8 cellular contexts compared by ENCODE assay signal in the genomic region with DNA sequence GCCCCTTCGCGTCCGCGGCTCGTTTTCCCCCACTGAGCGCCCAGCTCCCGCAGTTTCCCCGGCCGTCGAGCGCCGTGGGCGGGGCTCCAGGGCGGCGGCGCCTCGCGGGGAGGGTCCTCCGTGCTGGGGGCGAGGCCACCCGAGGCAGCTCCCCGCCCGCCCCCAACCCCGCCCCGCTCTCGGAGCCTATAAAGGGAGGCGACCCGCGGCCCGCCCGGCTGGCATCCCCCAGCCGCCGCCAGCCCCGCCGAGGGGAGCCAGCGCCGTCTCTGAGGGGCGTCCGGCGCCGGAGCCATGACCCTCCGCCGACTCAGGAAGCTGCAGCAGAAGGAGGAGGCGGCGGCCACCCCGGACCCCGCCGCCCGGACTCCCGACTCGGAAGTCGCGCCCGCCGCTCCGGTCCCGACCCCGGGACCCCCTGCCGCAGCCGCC. TPM values are rescaled to one million over a fixed set of nuclear protein-coding genes. Genes with fewer than 3 reads are reported as not detected.
DNase-seq lines count a peak whose midpoint lies in the region; ATAC-seq, FAIRE-seq and TF ChIP-seq lines count a peak whose summit lies in the region.

A gene (plus strand): TSS at position 221 of the 432 bp plus-strand sequence. CDS start 74 bp downstream, at position 295.

- H3K27ac ChIP-seq in A549 = peak within 1 kb of the TSS; percentile 48 to 66; a peak in 5 of 6 replicates

- peaks cover 53% of the 10 kb centered on the region for H3K27me3 Mint-ChIP-seq in WTC11 (ENCODE audit: low read depth)

- H3K27me3 ChIP-seq in kidney epithelial cell (ENCODE audit: control insufficient read depth, insufficient read depth, low read length) = peaks cover 22% of the 10 kb centered on the region

- H3K4me2 ChIP-seq in A549 = peak within 1 kb of the TSS; percentile 97

- H3K4me3 Mint-ChIP-seq in WTC11 = peak within 1 kb of the TSS; percentile 88

- peak in 1 of 2 experiments; percentile 50; a peak in 3 of 6 replicates for ATAC-seq in A549
- ATAC-seq in HG03045 (IDR thresholded peaks at IDR 0.05; ENCODE audit: unreplicated experiment) = peak; percentile 31
- ATAC-seq in WTC11 = peak; percentile 3
- no peak for ATAC-seq in HG02884 (IDR thresholded peaks at IDR 0.05; ENCODE audit: unreplicated experiment)
- no peak for ATAC-seq in GM21786 (IDR thresholded peaks at IDR 0.05; ENCODE audit: unreplicated experiment)

- H3K4me1 ChIP-seq in A549 = 0 out of 3 replicates have a peak, but pooled peaks cover 3% of the 10 kb centered on the region

- CTCF ChIA-PET in A549 (lab: Yijun Ruan, JAX) = interaction anchor here (1.1 to 36.7 kb wide), 4 partner anchors 9 to 116 kb away, joined by 3 to 1544 read pairs (median 797); a partner anchor contains a TSS
- CTCF ChIA-PET in WTC11 (lab: Charles Lee) = interaction anchor here (0.7 to 38.0 kb wide), 11 partner anchors 12 to 192 kb away, joined by 3 to 1431 read pairs (median 4); a partner anchor contains a TSS

- H3K4me1 Mint-ChIP-seq in WTC11 = peaks cover 36% of the 10 kb centered on the region

- no peak within 1 kb of the TSS for H3K27ac Mint-ChIP-seq in WTC11

- no peak for FAIRE-seq in A549 (lab: Jason Lieb, UNC)

- H3K9me3 ChIP-seq in A549 = no peaks in the 10 kb centered on the region

- no peaks in the 10 kb centered on the region for H3K36me3 ChIP-seq in kidney epithelial cell (ENCODE audit: control insufficient read depth, insufficient read depth, low read length)

- POLR2A ChIA-PET in A549 (lab: Yijun Ruan, JAX) = interaction anchor here (1.0 to 1.4 kb wide), 2 partner anchors 16 to 17 kb away, joined by 3 to 8 read pairs; no protein-coding TSS in a partner anchor
- POLR2A ChIA-PET in WTC11 (lab: Charles Lee) = no interaction called here

- no peak for TF ChIP-seq RAD21 in A549 (conservative IDR thresholded peaks at IDR 0.05 in 1 of 2, IDR thresholded peaks at IDR 0.05 in 1 of 2)

- 0 out of 2 replicates have a peak, but pooled peaks cover 2% of the 10 kb centered on the region for H3K36me3 Mint-ChIP-seq in WTC11

- H3K4me3 ChIP-seq in A549 (peak within 1 kb of the TSS; percentile 52), cardiac fibroblast (replicated peaks in 1 of 2; ENCODE audit: low read depth in 2 of 2, low read length in 2 of 2) (peak within 1 kb of the TSS; percentile 70 to 90), kidney epithelial cell (ENCODE audit: low read depth, low read length) (peak within 1 kb of the TSS; percentile 56)

- TF ChIP-seq CTCF in A549 (IDR thresholded peaks at IDR 0.05) (no peak), WTC11 (IDR thresholded peaks at IDR 0.05) (no peak), cardiac fibroblast (IDR thresholded peaks at IDR 0.05; ENCODE audit: low read depth, low read length) (no peak), kidney epithelial cell (IDR thresholded peaks at IDR 0.05; ENCODE audit: insufficient read depth, low read length, poor library complexity, severe bottlenecking) (no peak)

- DNase-seq in A549 (ENCODE audit: low read depth in 1 of 2, low spot score in 1 of 2) (no peak), WTC11 (ENCODE audit: low spot score) (peak; percentile 47), cardiac fibroblast (ENCODE audit: low read depth in 2 of 2) (peak; percentile 47 to 87), kidney epithelial cell (ENCODE audit: low read depth) (no peak)
- peak; percentile 40 to 70 (median 60) for DNase-seq in stimulated activated CD4-positive, alpha-beta T cell treated with anti-CD3 and anti-CD28 coated beads, Interleukin-1b, Interleukin-23, amount 100 ng/mL, for 24 hours (ENCODE audit: low read depth in 4 of 4, low spot score in 1 of 4)

- no peaks in the 10 kb centered on the region for H3K9me3 Mint-ChIP-seq in WTC11

- 0% methylated on average over 13 of the region's 60 CpGs for WGBS in A549 (ENCODE audit: missing lambda C conversion rate)

- no peak for TF ChIP-seq POLR2A in A549 (IDR thresholded peaks at IDR 0.05; ENCODE audit: low read length)

- TF ChIP-seq EP300 in A549 (IDR thresholded peaks at IDR 0.05) = no peak

TF ChIP-seq in A549, 52 proteins besides CTCF, POLR2A, EP300 and RAD21:
- TF ChIP-seq JUNB (IDR thresholded peaks at IDR 0.05) (no peak), TFCP2L1 (CRISPR knock-in tag; IDR thresholded peaks at IDR 0.05) (no peak), CBX2 (IDR thresholded peaks at IDR 0.05; ENCODE audit: borderline replicate concordance, low read depth) (no peak), MAFK (IDR thresholded peaks at IDR 0.05; ENCODE audit: partially characterized antibody) (no peak), RNF2 (IDR thresholded peaks at IDR 0.05; ENCODE audit: borderline replicate concordance, low read depth) (no peak), TP53 (CRISPR knock-in tag; IDR thresholded peaks at IDR 0.05) (no peak), CHD4 (IDR thresholded peaks at IDR 0.05; ENCODE audit: borderline replicate concordance) (no peak), FOSB (CRISPR knock-in tag; IDR thresholded peaks at IDR 0.05) (no peak), HOXB13 (CRISPR knock-in tag; IDR thresholded peaks at IDR 0.05; ENCODE audit: low read depth) (no peak), KDM5A (IDR thresholded peaks at IDR 0.05) (no peak), SMC3 (IDR thresholded peaks at IDR 0.05) (no peak), RCOR1 (IDR thresholded peaks at IDR 0.05; ENCODE audit: low read depth, low read length) (no peak), ZNF302 (CRISPR knock-in tag; IDR thresholded peaks at IDR 0.05) (no peak), POLR2AphosphoS2 (conservative IDR thresholded peaks at IDR 0.05; ENCODE audit: low read length) (no peak), BHLHE40 (IDR thresholded peaks at IDR 0.05; ENCODE audit: low read depth, low read length) (no peak), NR3C1 (IDR thresholded peaks at IDR 0.05) (no peak)
- TF ChIP-seq, protein P1, sequence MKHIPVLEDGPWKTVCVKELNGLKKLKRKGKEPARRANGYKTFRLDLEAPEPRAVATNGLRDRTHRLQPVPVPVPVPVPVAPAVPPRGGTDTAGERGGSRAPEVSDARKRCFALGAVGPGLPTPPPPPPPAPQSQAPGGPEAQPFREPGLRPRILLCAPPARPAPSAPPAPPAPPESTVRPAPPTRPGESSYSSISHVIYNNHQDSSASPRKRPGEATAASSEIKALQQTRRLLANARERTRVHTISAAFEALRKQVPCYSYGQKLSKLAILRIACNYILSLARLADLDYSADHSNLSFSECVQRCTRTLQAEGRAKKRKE (CRISPR knock-in tag; IDR thresholded peaks at IDR 0.05; ENCODE audit: low read depth) = no peak
- TF ChIP-seq, protein P2, sequence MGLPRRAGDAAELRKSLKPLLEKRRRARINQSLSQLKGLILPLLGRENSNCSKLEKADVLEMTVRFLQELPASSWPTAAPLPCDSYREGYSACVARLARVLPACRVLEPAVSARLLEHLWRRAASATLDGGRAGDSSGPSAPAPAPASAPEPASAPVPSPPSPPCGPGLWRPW (IDR thresholded peaks at IDR 0.05) = no peak

TF ChIP-seq in WTC11, 78 proteins besides CTCF, POLR2A, EP300 and RAD21:
- peak; percentile 40; the same call in 1 of the 2 replicates for TF ChIP-seq ZNF423 (CRISPR knock-in tag; IDR thresholded peaks at IDR 0.05)
- no peak for TF ChIP-seq TEAD1 (CRISPR knock-in tag; IDR thresholded peaks at IDR 0.05)
- TF ChIP-seq JAZF1 (CRISPR knock-in tag; IDR thresholded peaks at IDR 0.05) = no peak
- TF ChIP-seq SP1 (CRISPR knock-in tag; conservative IDR thresholded peaks at IDR 0.05) = 0 out of 2 replicates have a peak, but pooled peaks have one; percentile 22
- TF ChIP-seq PRRX2 (CRISPR knock-in tag; IDR thresholded peaks at IDR 0.05) = no peak

RNA-seq across cellular contexts. Expression of the gene that starts here (rescaled TPM):
- polyA plus RNA-seq in A549 (2011; rRNA removed) (0.22 and 0.35 TPM in 2 replicates), A549 (2017; fragmentation: RNase III; extraction: RNeasy Plus Mini Kit Qiagen cat#74134 plus additional on column Dnase treatment) (0.16 to 0.30 TPM (median 0.29 TPM) in 3 replicates)
- 0.44 and 0.53 TPM in 2 replicates for polyA plus RNA-seq in A549 (2012; cell fraction: cytosol; rRNA removed)
- 1.4 and 3.1 TPM in 2 replicates for polyA plus RNA-seq in A549 (2012; cell fraction: nucleus; rRNA removed)
- 0.44 and 0.62 TPM in 2 replicates for polyA minus RNA-seq in A549 (2011; rRNA and poly(A)+ RNA removed)
- total RNA-seq in WTC11 (2021) (5.5 to 7.1 TPM (median 6.1 TPM) in 3 replicates), kidney epithelial cell (3.4 and 5.1 TPM in 2 replicates)

Comparison
In these comparisons a context has a peak if more than half of its experiments do, and no peak if none do; other contexts are left out.
1. ATAC-seq: peak in HG03045 (single experiment) and WTC11 (single experiment); none in HG02884 (single experiment) and GM21786 (single experiment).
2. DNase-seq: peak in WTC11 (single experiment), cardiac fibroblast (2 of 2) and stimulated activated CD4-positive, alpha-beta T cell treated with anti-CD3 and anti-CD28 coated beads, Interleukin-1b, Interleukin-23, amount 100 ng/mL, for 24 hours (4 of 4); none in A549 (0 of 2) and kidney epithelial cell (single experiment).
3. Peak in every context shown above with its lines, with median percentiles within 50 percentile points of each other: H3K4me3 ChIP-seq.